Comparison of ENCODE assay signal across 27 cellular contexts in genomic region chr1:5495596-5496410, GRCh38.
"Had no signal": no experiment of that assay in that cellular context is flagged by ENCODE, and none has a peak within 500 bp of the region (broad histone marks: within the 10 kb centered on the region; RNA-seq: fewer than 3 reads in every experiment).

No MANE protein-coding gene starts in this region.

- H3K27me3 Mint-ChIP-seq: activated CD4-positive, alpha-beta T cell treated with anti-CD3 and anti-CD28 coated beads for 36 hours; activated CD4-positive, alpha-beta T cell treated with anti-CD3 and anti-CD28 coated beads, Interleukin-2, amount 10 ng/mL, durations not matched to agents 24 days and 14 days; activated naive CD4-positive, alpha-beta T cell treated with anti-CD3 and anti-CD28 coated beads, Interleukin-2, amount 50 U/mL, for 24 hours had no signal

- H3K9me3 ChIP-seq: gastrocnemius medialis had no signal

- DNase-seq: activated CD4-positive, alpha-beta memory T cell treated with anti-CD3 and anti-CD28 coated beads for 36 hours; activated CD4-positive, alpha-beta T cell treated with anti-CD3 and anti-CD28 coated beads for 36 hours; activated CD4-positive, alpha-beta T cell treated with anti-CD3 and anti-CD28 coated beads, Interleukin-2, amount 10 ng/mL, durations not matched to agents 24 days and 14 days; activated CD4-positive, CD25-positive, alpha-beta regulatory T cell; activated CD4-positive, CD25-positive, alpha-beta regulatory T cell treated with anti-CD3 and anti-CD28 coated beads, Interleukin-2, amount 50 U/mL, for 72 hours; activated CD8-positive, alpha-beta memory T cell treated with anti-CD3 and anti-CD28 coated beads, Interleukin-2, amount 10 ng/mL, durations not matched to agents 7 days and 5 days; activated CD8-positive, alpha-beta memory T cell treated with anti-CD3 and anti-CD28 coated beads, Interleukin-2, amount 50 U/mL, for 4 hours; activated CD8-positive, alpha-beta T cell treated with anti-CD3 and anti-CD28 coated beads, Interleukin-2, amount 10 ng/mL, durations not matched to agents 7 days and 5 days; activated effector memory CD4-positive, alpha-beta T cell treated with anti-CD3 and anti-CD28 coated beads, Interleukin-2, amount 50 U/mL, for 16 hours; activated naive CD4-positive, alpha-beta T cell treated with anti-CD3 and anti-CD28 coated beads for 36 hours; activated naive CD8-positive, alpha-beta T cell treated with anti-CD3 and anti-CD28 coated beads, Interleukin-2, amount 10 ng/mL, durations not matched to agents 7 days and 5 days; activated T-cell treated with anti-CD3 and anti-CD28 coated beads, Interleukin-2, amount 50 U/mL, for 1 hour; activated T-cell treated with anti-CD3 and anti-CD28 coated beads, Interleukin-2, amount 50 U/mL, for 48 hours; cortex of kidney; dermis blood vessel endothelial cell; effector CD4-positive, alpha-beta T cell; effector memory CD8-positive, alpha-beta T cell; erythroblast; foreskin keratinocyte; gastrocnemius medialis; T-helper 2 cell had no signal

- H3K4me1 ChIP-seq: foreskin keratinocyte, gastrocnemius medialis had no signal

- H3K27ac ChIP-seq: cardiac muscle cell, esophagus muscularis mucosa, foreskin keratinocyte, gastrocnemius medialis had no signal

- H3K4me3 Mint-ChIP-seq: activated CD4-positive, alpha-beta memory T cell treated with anti-CD3 and anti-CD28 coated beads for 36 hours; activated CD4-positive, alpha-beta T cell treated with anti-CD3 and anti-CD28 coated beads for 36 hours; activated CD4-positive, alpha-beta T cell treated with anti-CD3 and anti-CD28 coated beads, Interleukin-2, amount 10 ng/mL, durations not matched to agents 24 days and 14 days; activated CD8-positive, alpha-beta memory T cell treated with anti-CD3 and anti-CD28 coated beads, Interleukin-2, amount 10 ng/mL, durations not matched to agents 7 days and 5 days; activated CD8-positive, alpha-beta T cell treated with anti-CD3 and anti-CD28 coated beads, Interleukin-2, amount 10 ng/mL, durations not matched to agents 7 days and 5 days; activated naive CD4-positive, alpha-beta T cell treated with anti-CD3 and anti-CD28 coated beads for 36 hours; activated naive CD4-positive, alpha-beta T cell treated with anti-CD3 and anti-CD28 coated beads, Interleukin-2, amount 50 U/mL, for 24 hours; activated naive CD8-positive, alpha-beta T cell treated with anti-CD3 and anti-CD28 coated beads, Interleukin-2, amount 10 ng/mL, durations not matched to agents 7 days and 5 days; activated T-helper 1 cell treated with anti-CD3 and anti-CD28 coated beads, Interleukin-12 subunit alpha, Interleukin-12 subunit beta, Interleukin-2, Interleukin-4 antibody, amounts not matched to agents 30 ng/mL and 10 ng/mL and 1 ng/mL, durations not matched to agents 14 hours and 24 hours and 36 hours; central memory CD8-positive, alpha-beta T cell; effector memory CD8-positive, alpha-beta T cell had no signal

- H3K4me1 Mint-ChIP-seq: activated CD4-positive, alpha-beta T cell treated with anti-CD3 and anti-CD28 coated beads for 36 hours; activated CD4-positive, alpha-beta T cell treated with anti-CD3 and anti-CD28 coated beads, Interleukin-2, amount 10 ng/mL, durations not matched to agents 24 days and 14 days; activated CD8-positive, alpha-beta memory T cell treated with anti-CD3 and anti-CD28 coated beads, Interleukin-2, amount 10 ng/mL, durations not matched to agents 7 days and 5 days; activated naive CD4-positive, alpha-beta T cell treated with anti-CD3 and anti-CD28 coated beads, Interleukin-2, amount 50 U/mL, for 24 hours; activated naive CD8-positive, alpha-beta T cell treated with anti-CD3 and anti-CD28 coated beads, Interleukin-2, amount 10 ng/mL, durations not matched to agents 7 days and 5 days; central memory CD8-positive, alpha-beta T cell had no signal

- H3K4me3 ChIP-seq: cardiac muscle cell, esophagus muscularis mucosa, gastrocnemius medialis had no signal

- ATAC-seq: activated CD4-positive, alpha-beta T cell treated with anti-CD3 and anti-CD28 coated beads for 36 hours; activated CD8-positive, alpha-beta memory T cell treated with anti-CD3 and anti-CD28 coated beads, Interleukin-2, amount 10 ng/mL, durations not matched to agents 7 days and 5 days; activated CD8-positive, alpha-beta T cell treated with anti-CD3 and anti-CD28 coated beads, Interleukin-2, amount 10 ng/mL, durations not matched to agents 7 days and 5 days; effector memory CD8-positive, alpha-beta T cell; foreskin keratinocyte had no signal

- H3K36me3 ChIP-seq: cardiac muscle cell, esophagus muscularis mucosa, gastrocnemius medialis had no signal

- H3K36me3 Mint-ChIP-seq: activated CD4-positive, alpha-beta memory T cell treated with anti-CD3 and anti-CD28 coated beads for 36 hours; activated CD8-positive, alpha-beta memory T cell treated with anti-CD3 and anti-CD28 coated beads, Interleukin-2, amount 10 ng/mL, durations not matched to agents 7 days and 5 days; activated naive CD4-positive, alpha-beta T cell treated with anti-CD3 and anti-CD28 coated beads, Interleukin-2, amount 50 U/mL, for 24 hours; activated naive CD8-positive, alpha-beta T cell treated with anti-CD3 and anti-CD28 coated beads, Interleukin-2, amount 10 ng/mL, durations not matched to agents 7 days and 5 days had no signal

- H3K9me3 Mint-ChIP-seq: activated CD4-positive, alpha-beta T cell treated with anti-CD3 and anti-CD28 coated beads, Interleukin-2, amount 10 ng/mL, durations not matched to agents 24 days and 14 days; activated naive CD4-positive, alpha-beta T cell treated with anti-CD3 and anti-CD28 coated beads for 36 hours; activated naive CD4-positive, alpha-beta T cell treated with anti-CD3 and anti-CD28 coated beads, Interleukin-2, amount 50 U/mL, for 24 hours; activated naive CD8-positive, alpha-beta T cell treated with anti-CD3 and anti-CD28 coated beads, Interleukin-2, amount 10 ng/mL, durations not matched to agents 7 days and 5 days; activated T-helper 1 cell treated with anti-CD3 and anti-CD28 coated beads, Interleukin-12 subunit alpha, Interleukin-12 subunit beta, Interleukin-2, Interleukin-4 antibody, amounts not matched to agents 30 ng/mL and 10 ng/mL and 1 ng/mL, durations not matched to agents 14 hours and 24 hours and 36 hours; activated T-helper 2 cell treated with anti-CD3 and anti-CD28 coated beads, Interferon-gamma antibody, Interleukin-2, Interleukin-4, amounts not matched to agents 10 μg/mL and 5 μg/mL and 100 μg/mL, durations not matched to agents 14 hours and 24 hours and 36 hours; central memory CD8-positive, alpha-beta T cell; effector memory CD8-positive, alpha-beta T cell had no signal

- H3K27ac Mint-ChIP-seq: activated CD4-positive, alpha-beta memory T cell treated with anti-CD3 and anti-CD28 coated beads for 36 hours; activated CD4-positive, alpha-beta T cell treated with anti-CD3 and anti-CD28 coated beads for 36 hours; activated CD4-positive, alpha-beta T cell treated with anti-CD3 and anti-CD28 coated beads, Interleukin-2, amount 10 ng/mL, durations not matched to agents 24 days and 14 days; activated CD8-positive, alpha-beta memory T cell treated with anti-CD3 and anti-CD28 coated beads, Interleukin-2, amount 10 ng/mL, durations not matched to agents 7 days and 5 days; activated CD8-positive, alpha-beta T cell treated with anti-CD3 and anti-CD28 coated beads, Interleukin-2, amount 10 ng/mL, durations not matched to agents 7 days and 5 days; activated naive CD4-positive, alpha-beta T cell treated with anti-CD3 and anti-CD28 coated beads for 36 hours; activated naive CD4-positive, alpha-beta T cell treated with anti-CD3 and anti-CD28 coated beads, Interleukin-2, amount 50 U/mL, for 24 hours; activated naive CD8-positive, alpha-beta T cell treated with anti-CD3 and anti-CD28 coated beads, Interleukin-2, amount 10 ng/mL, durations not matched to agents 7 days and 5 days; activated T-helper 1 cell treated with anti-CD3 and anti-CD28 coated beads, Interleukin-12 subunit alpha, Interleukin-12 subunit beta, Interleukin-2, Interleukin-4 antibody, amounts not matched to agents 30 ng/mL and 10 ng/mL and 1 ng/mL, durations not matched to agents 14 hours and 24 hours and 36 hours; activated T-helper 2 cell treated with anti-CD3 and anti-CD28 coated beads, Interferon-gamma antibody, Interleukin-2, Interleukin-4, amounts not matched to agents 10 μg/mL and 5 μg/mL and 100 μg/mL, durations not matched to agents 14 hours and 24 hours and 36 hours; effector memory CD8-positive, alpha-beta T cell had no signal
